In genomic region chr6:25743868-25744267, GRCh38 we compare ENCODE assay signal across 22 cellular contexts. TPM values are rescaled to one million over a fixed set of nuclear protein-coding genes. Genes with fewer than 3 reads are reported as not detected.
A peak's percentile ranks its signal among the peaks of the same experiment; 100 is the strongest.
DNase-seq lines count a peak whose midpoint lies in the region; ATAC-seq, FAIRE-seq and TF ChIP-seq lines count a peak whose summit lies in the region.
"Had no signal": no experiment of that assay in that cellular context is flagged by ENCODE, and none has a peak within 500 bp of the region (broad histone marks: within the 10 kb centered on the region; RNA-seq: fewer than 3 reads in every experiment).

No MANE protein-coding gene starts in this region.

- peak overlapping the region in 1 of 2 donors; percentile 14 for H3K27ac ChIP-seq in small intestine (ENCODE audit: low read depth in 1 of 2, low read length in 1 of 2)
- H3K27ac ChIP-seq: SJSA1 had no signal

- peak; percentile 52 for ATAC-seq in HG03175 (IDR thresholded peaks at IDR 0.05; ENCODE audit: unreplicated experiment)
- no peak for ATAC-seq in GM21515 (IDR thresholded peaks at IDR 0.05; ENCODE audit: unreplicated experiment)
- no peak for ATAC-seq in HG02870 (IDR thresholded peaks at IDR 0.05; ENCODE audit: unreplicated experiment)
- ATAC-seq: Right ventricle myocardium inferior had no signal

- H3K36me3 ChIP-seq in small intestine (ENCODE audit: control insufficient read depth in 2 of 2, insufficient read depth in 2 of 2, low read length in 2 of 2): no peaks in the 10 kb centered on the region
- H3K36me3 ChIP-seq: BE2C, SJSA1 had no signal

- FAIRE-seq in small intestine (lab: Jason Lieb, UNC): no peak
- FAIRE-seq: D721Med, H54, RCC 7860 had no signal

- H3K27me3 ChIP-seq in small intestine (ENCODE audit: control insufficient read depth in 2 of 2, insufficient read depth in 2 of 2, low read length in 2 of 2): no peaks in the 10 kb centered on the region
- H3K27me3 ChIP-seq: BE2C, SJSA1 had no signal

- H3K4me1 ChIP-seq in small intestine (ENCODE audit: control insufficient read depth in 2 of 2, insufficient read depth in 1 of 2, low read depth in 1 of 2, low read length in 1 of 2): peaks cover 0 to 2% of the 10 kb centered on the region in 2 donors
- H3K4me1 ChIP-seq: SJSA1 had no signal

- DNase-seq in GM12865 (ENCODE audit: low read depth) (peak; percentile 9), epithelial cell of proximal tubule (ENCODE audit: low read depth) (peak; percentile 7), small intestine (peak; percentile 84), ureter (ENCODE audit: low spot score) (no peak)
- DNase-seq: BE2C, DMS53, GDM1, NCI-H1694, NCI-H446, NCI-H526 had no signal

- H3K4me3 ChIP-seq in GM12865 (ENCODE audit: low read depth, low read length) (no peak overlapping the region), epithelial cell of proximal tubule (ENCODE audit: low read depth, low read length) (no peak overlapping the region), small intestine (ENCODE audit: low read depth in 1 of 2, low read length in 2 of 2) (no peak overlapping the region)
- H3K4me3 ChIP-seq: SJSA1 had no signal

- TF ChIP-seq CTCF in GM12865 (IDR thresholded peaks at IDR 0.05; ENCODE audit: insufficient read depth, low read depth, low read length, missing control alignments) (no peak), epithelial cell of proximal tubule (conservative IDR thresholded peaks at IDR 0.05; ENCODE audit: low read depth, low read length) (no peak)

- H3K9me3 ChIP-seq in small intestine (ENCODE audit: control insufficient read depth, low read depth): no peaks in the 10 kb centered on the region
- H3K9me3 ChIP-seq: BE2C, SJSA1 had no signal

RNA-seq across cellular contexts. Expression of gene SLC17A4, which starts 10.7 kb away (rescaled TPM):
- total RNA-seq in epithelial cell of proximal tubule: not detected in 2 replicates
- 10 to 100 TPM in 2 of 3 donors, 1 to 10 TPM in 1; 3.1 to 21.2 (median 18.6) TPM for polyA plus RNA-seq in small intestine
- total RNA-seq in ureter: not detected
- total RNA-seq: A673, M059J, OCI-LY7, Right ventricle myocardium inferior, SJSA1 had no signal
- polyA plus RNA-seq: IgD-negative memory B cell had no signal
